ENCODE assay signal across 8 cellular contexts in genomic region chr10:118744346-118744918, GRCh38. TPM values are rescaled to one million over a fixed set of nuclear protein-coding genes. Genes with fewer than 3 reads are reported as not detected.
DNase-seq lines count a peak whose midpoint lies in the region; ATAC-seq and TF ChIP-seq lines count a peak whose summit lies in the region.
"Not testable (repeated sequence)": the region's sequence is repeated elsewhere in the genome, so short reads cannot be mapped to it uniquely, and the experiment has no call there.

No MANE protein-coding gene starts in this region.

- H3K4me1 ChIP-seq in ascending aorta: peaks cover 4 to 31% of the 10 kb centered on the region in 2 donors
- peaks cover 52% of the 10 kb centered on the region for H3K4me1 ChIP-seq in foreskin keratinocyte
- peaks cover 11 to 53% of the 10 kb centered on the region in 2 donors for H3K4me1 ChIP-seq in left lung
- H3K4me1 ChIP-seq in gastrocnemius medialis: peaks cover 65 to 72% of the 10 kb centered on the region in 2 donors

- H3K27me3 ChIP-seq in ascending aorta, foreskin keratinocyte, left lung, gastrocnemius medialis: not testable (repeated sequence)

- TF ChIP-seq CTCF in ascending aorta (IDR thresholded peaks at IDR 0.05); foreskin keratinocyte (conservative IDR thresholded peaks at IDR 0.05); left lung (IDR thresholded peaks at IDR 0.05); gastrocnemius medialis (IDR thresholded peaks at IDR 0.05 in 4 of 5, conservative IDR thresholded peaks at IDR 0.05 in 1 of 5): not testable (repeated sequence)

- DNase-seq in AG08395 (ENCODE audit: low spot score): peak; percentile 56
- peak; percentile 50 for DNase-seq in HCEC 1CT
- peak; percentile 27 for DNase-seq in NCI-H226
- not testable (repeated sequence) for DNase-seq in ascending aorta (ENCODE audit: low spot score in 2 of 2); left lung; gastrocnemius medialis
- peak in 1 of 2 donors; percentile 42 for DNase-seq in foreskin keratinocyte

- in situ Hi-C loops in gastrocnemius medialis (cut with MboI; ENCODE audit: low sequenced_read_pairs in 4 of 4): not testable (repeated sequence)

- H3K9me3 ChIP-seq in ascending aorta, left lung, gastrocnemius medialis: not testable (repeated sequence)

- ATAC-seq in esophagus mucosa: peak; percentile 38
- peak; percentile 37 for ATAC-seq in foreskin keratinocyte
- peak; percentile 25 for ATAC-seq in left lung
- peak; percentile 73 to 88 for ATAC-seq in gastrocnemius medialis

- TF ChIP-seq POLR2A in gastrocnemius medialis (IDR thresholded peaks at IDR 0.05): not testable (repeated sequence)

- peak overlapping the region; percentile 11 to 24 for H3K4me3 ChIP-seq in ascending aorta
- H3K4me3 ChIP-seq in left lung, gastrocnemius medialis: not testable (repeated sequence)

- intact Hi-C loops in ascending aorta (cut with DNase I): loop anchor here (1.0 kb wide), 1 partner anchor 11 kb away; no protein-coding TSS in a partner anchor
- intact Hi-C loops in left lung (cut with DNase I); gastrocnemius medialis (cut with DNase I; ENCODE audit: low total_unique reads): not testable (repeated sequence)

- H3K36me3 ChIP-seq in ascending aorta, left lung, gastrocnemius medialis: not testable (repeated sequence)

- H3K27ac ChIP-seq in ascending aorta (peak overlapping the region; percentile 31 to 58), foreskin keratinocyte (peak overlapping the region; percentile 28), gastrocnemius medialis (peak overlapping the region; percentile 37 to 78 (median 54))
- not testable (repeated sequence) for H3K27ac ChIP-seq in left lung

RNA-seq across cellular contexts. Expression of gene CACUL1, which starts 10.3 kb away (rescaled TPM):
- total RNA-seq in ascending aorta (23.6 TPM), esophagus mucosa (28.5 TPM), foreskin keratinocyte (33.2 and 36.4 TPM in 2 replicates), left lung (10 to 100 TPM; 35.1 to 38.2 TPM), gastrocnemius medialis (10 to 100 TPM; 28.5 to 59.5 (median 38.2) TPM)
- polyA plus RNA-seq in foreskin keratinocyte: 6.9 and 7.2 TPM in 2 replicates

Comparison
In these comparisons a context has a peak if more than half of its experiments do, and no peak if none do; other contexts are left out.
1. ATAC-seq: peak in every context shown above with its lines; median percentile 80 in gastrocnemius medialis; 38 in esophagus mucosa; 37 in foreskin keratinocyte; 25 in left lung.